In the genomic region with DNA sequence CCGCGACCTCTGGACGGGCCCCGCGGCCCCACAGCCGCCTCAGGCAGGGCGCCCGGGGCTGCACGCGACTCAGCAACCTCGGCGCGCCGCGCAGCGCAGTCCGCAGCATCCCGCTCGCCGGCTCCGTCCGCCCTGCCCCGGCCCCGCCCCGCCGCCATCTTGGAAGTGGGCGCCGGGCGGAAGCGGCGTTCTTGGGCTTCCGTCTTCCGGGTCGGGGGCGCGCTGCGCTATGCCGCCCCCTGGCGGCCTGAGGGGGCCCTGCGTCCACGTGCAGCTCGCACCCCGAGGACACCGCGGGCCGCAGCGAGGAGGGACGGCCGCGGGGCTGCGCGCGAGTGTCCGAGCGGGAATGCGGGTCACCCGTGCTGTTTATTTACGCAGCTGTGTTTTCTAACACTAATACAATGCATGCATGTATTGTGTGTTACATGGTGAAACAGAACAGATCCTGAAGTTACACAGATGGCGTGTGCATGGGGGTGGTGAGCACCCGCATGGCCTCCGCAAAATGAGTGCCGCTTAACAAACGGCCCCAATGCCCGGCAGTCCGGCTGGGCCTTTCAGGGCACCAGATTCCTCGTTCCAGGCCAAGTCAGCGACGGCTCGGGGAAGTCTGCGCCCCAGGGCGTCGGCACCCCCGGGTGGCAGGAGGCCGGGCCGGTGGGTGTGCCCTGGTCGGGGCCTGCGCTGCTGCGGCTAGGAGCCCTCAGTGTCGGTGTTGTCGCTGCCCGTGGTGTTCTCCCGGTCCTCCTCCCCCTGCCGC, we compare ENCODE assay signal across 1 cellular context.
TF ChIP-seq lines count a peak whose summit lies in the region.

A gene (minus strand): TSS at position 139 of the 763 bp plus-strand sequence. CDS start 30 bp downstream, at position 109.

TF ChIP-seq in HepG2, 621 proteins besides CTCF, POLR2A, EP300 and RAD21 (continued from another document and continues in another):
- TF ChIP-seq, protein P1, sequence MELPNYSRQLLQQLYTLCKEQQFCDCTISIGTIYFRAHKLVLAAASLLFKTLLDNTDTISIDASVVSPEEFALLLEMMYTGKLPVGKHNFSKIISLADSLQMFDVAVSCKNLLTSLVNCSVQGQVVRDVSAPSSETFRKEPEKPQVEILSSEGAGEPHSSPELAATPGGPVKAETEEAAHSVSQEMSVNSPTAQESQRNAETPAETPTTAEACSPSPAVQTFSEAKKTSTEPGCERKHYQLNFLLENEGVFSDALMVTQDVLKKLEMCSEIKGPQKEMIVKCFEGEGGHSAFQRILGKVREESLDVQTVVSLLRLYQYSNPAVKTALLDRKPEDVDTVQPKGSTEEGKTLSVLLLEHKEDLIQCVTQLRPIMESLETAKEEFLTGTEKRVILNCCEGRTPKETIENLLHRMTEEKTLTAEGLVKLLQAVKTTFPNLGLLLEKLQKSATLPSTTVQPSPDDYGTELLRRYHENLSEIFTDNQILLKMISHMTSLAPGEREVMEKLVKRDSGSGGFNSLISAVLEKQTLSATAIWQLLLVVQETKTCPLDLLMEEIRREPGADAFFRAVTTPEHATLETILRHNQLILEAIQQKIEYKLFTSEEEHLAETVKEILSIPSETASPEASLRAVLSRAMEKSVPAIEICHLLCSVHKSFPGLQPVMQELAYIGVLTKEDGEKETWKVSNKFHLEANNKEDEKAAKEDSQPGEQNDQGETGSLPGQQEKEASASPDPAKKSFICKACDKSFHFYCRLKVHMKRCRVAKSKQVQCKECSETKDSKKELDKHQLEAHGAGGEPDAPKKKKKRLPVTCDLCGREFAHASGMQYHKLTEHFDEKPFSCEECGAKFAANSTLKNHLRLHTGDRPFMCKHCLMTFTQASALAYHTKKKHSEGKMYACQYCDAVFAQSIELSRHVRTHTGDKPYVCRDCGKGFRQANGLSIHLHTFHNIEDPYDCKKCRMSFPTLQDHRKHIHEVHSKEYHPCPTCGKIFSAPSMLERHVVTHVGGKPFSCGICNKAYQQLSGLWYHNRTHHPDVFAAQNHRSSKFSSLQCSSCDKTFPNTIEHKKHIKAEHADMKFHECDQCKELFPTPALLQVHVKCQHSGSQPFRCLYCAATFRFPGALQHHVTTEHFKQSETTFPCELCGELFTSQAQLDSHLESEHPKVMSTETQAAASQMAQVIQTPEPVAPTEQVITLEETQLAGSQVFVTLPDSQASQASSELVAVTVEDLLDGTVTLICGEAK (IDR thresholded peaks at IDR 0.05), result no peak
- TF ChIP-seq, protein P1 (CRISPR knock-in tag; IDR thresholded peaks at IDR 0.05), result peak; percentile 71; the same call in 1 of the 2 replicates
- TF ChIP-seq ARNTL (CRISPR knock-in tag; IDR thresholded peaks at IDR 0.05), result peak; percentile 91
- no peak for TF ChIP-seq FOXM1 (CRISPR knock-in tag; IDR thresholded peaks at IDR 0.05)
- no peak for TF ChIP-seq TAF15 (IDR thresholded peaks at IDR 0.05; ENCODE audit: low read depth, low read length, poor library complexity, severe bottlenecking)
- TF ChIP-seq NR2F6 (IDR thresholded peaks at IDR 0.05), result no peak
- peak; percentile 61; the same call in 1 of the 2 replicates for TF ChIP-seq NR2F6 (CRISPR knock-in tag; IDR thresholded peaks at IDR 0.05)
- TF ChIP-seq ATF7 (IDR thresholded peaks at IDR 0.05), result no peak
- peak; percentile 43; the same call in 1 of the 2 replicates for TF ChIP-seq ATF7 (CRISPR knock-in tag; IDR thresholded peaks at IDR 0.05)
- peak; percentile 49; the same call in 1 of the 2 replicates for TF ChIP-seq ZFP1 (CRISPR knock-in tag; IDR thresholded peaks at IDR 0.05)
- TF ChIP-seq, protein P2, sequence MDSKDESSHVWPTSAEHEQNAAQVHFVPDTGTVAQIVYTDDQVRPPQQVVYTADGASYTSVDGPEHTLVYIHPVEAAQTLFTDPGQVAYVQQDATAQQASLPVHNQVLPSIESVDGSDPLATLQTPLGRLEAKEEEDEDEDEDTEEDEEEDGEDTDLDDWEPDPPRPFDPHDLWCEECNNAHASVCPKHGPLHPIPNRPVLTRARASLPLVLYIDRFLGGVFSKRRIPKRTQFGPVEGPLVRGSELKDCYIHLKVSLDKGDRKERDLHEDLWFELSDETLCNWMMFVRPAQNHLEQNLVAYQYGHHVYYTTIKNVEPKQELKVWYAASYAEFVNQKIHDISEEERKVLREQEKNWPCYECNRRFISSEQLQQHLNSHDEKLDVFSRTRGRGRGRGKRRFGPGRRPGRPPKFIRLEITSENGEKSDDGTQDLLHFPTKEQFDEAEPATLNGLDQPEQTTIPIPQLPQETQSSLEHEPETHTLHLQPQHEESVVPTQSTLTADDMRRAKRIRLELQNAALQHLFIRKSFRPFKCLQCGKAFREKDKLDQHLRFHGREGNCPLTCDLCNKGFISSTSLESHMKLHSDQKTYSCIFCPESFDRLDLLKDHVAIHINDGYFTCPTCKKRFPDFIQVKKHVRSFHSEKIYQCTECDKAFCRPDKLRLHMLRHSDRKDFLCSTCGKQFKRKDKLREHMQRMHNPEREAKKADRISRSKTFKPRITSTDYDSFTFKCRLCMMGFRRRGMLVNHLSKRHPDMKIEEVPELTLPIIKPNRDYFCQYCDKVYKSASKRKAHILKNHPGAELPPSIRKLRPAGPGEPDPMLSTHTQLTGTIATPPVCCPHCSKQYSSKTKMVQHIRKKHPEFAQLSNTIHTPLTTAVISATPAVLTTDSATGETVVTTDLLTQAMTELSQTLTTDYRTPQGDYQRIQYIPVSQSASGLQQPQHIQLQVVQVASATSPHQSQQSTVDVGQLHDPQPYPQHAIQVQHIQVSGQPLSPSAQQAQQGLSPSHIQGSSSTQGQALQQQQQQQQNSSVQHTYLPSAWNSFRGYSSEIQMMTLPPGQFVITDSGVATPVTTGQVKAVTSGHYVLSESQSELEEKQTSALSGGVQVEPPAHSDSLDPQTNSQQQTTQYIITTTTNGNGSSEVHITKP (CRISPR knock-in tag; IDR thresholded peaks at IDR 0.05; ENCODE audit: low read depth), result no peak
- TF ChIP-seq U2AF1 (optimal IDR thresholded peaks at IDR 0.05; ENCODE audit: low read depth, low read length), result no peak
- TF ChIP-seq, protein P3, sequence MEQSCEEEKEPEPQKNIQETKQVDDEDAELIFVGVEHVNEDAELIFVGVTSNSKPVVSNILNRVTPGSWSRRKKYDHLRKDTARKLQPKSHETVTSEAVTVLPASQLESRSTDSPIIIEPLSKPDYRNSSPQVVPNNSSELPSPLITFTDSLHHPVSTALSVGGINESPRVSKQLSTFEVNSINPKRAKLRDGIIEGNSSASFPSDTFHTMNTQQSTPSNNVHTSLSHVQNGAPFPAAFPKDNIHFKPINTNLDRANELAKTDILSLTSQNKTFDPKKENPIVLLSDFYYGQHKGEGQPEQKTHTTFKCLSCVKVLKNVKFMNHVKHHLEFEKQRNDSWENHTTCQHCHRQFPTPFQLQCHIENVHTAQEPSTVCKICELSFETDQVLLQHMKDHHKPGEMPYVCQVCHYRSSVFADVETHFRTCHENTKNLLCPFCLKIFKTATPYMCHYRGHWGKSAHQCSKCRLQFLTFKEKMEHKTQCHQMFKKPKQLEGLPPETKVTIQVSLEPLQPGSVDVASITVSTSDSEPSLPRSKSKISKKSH (CRISPR knock-in tag; IDR thresholded peaks at IDR 0.05; ENCODE audit: borderline replicate concordance), result no peak
- TF ChIP-seq, protein P4, sequence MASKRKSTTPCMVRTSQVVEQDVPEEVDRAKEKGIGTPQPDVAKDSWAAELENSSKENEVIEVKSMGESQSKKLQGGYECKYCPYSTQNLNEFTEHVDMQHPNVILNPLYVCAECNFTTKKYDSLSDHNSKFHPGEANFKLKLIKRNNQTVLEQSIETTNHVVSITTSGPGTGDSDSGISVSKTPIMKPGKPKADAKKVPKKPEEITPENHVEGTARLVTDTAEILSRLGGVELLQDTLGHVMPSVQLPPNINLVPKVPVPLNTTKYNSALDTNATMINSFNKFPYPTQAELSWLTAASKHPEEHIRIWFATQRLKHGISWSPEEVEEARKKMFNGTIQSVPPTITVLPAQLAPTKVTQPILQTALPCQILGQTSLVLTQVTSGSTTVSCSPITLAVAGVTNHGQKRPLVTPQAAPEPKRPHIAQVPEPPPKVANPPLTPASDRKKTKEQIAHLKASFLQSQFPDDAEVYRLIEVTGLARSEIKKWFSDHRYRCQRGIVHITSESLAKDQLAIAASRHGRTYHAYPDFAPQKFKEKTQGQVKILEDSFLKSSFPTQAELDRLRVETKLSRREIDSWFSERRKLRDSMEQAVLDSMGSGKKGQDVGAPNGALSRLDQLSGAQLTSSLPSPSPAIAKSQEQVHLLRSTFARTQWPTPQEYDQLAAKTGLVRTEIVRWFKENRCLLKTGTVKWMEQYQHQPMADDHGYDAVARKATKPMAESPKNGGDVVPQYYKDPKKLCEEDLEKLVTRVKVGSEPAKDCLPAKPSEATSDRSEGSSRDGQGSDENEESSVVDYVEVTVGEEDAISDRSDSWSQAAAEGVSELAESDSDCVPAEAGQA (IDR thresholded peaks at IDR 0.05; ENCODE audit: low read depth), result peak; percentile 85
- TF ChIP-seq, protein P4 (CRISPR knock-in tag; IDR thresholded peaks at IDR 0.05; ENCODE audit: borderline replicate concordance), result peak; percentile 60; the same call in 1 of the 2 replicates
- TF ChIP-seq ZNF792 (CRISPR knock-in tag; IDR thresholded peaks at IDR 0.05), result peak; percentile 55; the same call in 1 of the 2 replicates
- TF ChIP-seq SMC3 (IDR thresholded peaks at IDR 0.05; ENCODE audit: low read length), result peak; percentile 28; the same call in 1 of the 2 replicates
- TF ChIP-seq MYC (CRISPR knock-in tag; IDR thresholded peaks at IDR 0.05; ENCODE audit: borderline replicate concordance), result peak; percentile 98
- no peak for TF ChIP-seq ATF1 (CRISPR knock-in tag; IDR thresholded peaks at IDR 0.05)
- TF ChIP-seq, protein P5, sequence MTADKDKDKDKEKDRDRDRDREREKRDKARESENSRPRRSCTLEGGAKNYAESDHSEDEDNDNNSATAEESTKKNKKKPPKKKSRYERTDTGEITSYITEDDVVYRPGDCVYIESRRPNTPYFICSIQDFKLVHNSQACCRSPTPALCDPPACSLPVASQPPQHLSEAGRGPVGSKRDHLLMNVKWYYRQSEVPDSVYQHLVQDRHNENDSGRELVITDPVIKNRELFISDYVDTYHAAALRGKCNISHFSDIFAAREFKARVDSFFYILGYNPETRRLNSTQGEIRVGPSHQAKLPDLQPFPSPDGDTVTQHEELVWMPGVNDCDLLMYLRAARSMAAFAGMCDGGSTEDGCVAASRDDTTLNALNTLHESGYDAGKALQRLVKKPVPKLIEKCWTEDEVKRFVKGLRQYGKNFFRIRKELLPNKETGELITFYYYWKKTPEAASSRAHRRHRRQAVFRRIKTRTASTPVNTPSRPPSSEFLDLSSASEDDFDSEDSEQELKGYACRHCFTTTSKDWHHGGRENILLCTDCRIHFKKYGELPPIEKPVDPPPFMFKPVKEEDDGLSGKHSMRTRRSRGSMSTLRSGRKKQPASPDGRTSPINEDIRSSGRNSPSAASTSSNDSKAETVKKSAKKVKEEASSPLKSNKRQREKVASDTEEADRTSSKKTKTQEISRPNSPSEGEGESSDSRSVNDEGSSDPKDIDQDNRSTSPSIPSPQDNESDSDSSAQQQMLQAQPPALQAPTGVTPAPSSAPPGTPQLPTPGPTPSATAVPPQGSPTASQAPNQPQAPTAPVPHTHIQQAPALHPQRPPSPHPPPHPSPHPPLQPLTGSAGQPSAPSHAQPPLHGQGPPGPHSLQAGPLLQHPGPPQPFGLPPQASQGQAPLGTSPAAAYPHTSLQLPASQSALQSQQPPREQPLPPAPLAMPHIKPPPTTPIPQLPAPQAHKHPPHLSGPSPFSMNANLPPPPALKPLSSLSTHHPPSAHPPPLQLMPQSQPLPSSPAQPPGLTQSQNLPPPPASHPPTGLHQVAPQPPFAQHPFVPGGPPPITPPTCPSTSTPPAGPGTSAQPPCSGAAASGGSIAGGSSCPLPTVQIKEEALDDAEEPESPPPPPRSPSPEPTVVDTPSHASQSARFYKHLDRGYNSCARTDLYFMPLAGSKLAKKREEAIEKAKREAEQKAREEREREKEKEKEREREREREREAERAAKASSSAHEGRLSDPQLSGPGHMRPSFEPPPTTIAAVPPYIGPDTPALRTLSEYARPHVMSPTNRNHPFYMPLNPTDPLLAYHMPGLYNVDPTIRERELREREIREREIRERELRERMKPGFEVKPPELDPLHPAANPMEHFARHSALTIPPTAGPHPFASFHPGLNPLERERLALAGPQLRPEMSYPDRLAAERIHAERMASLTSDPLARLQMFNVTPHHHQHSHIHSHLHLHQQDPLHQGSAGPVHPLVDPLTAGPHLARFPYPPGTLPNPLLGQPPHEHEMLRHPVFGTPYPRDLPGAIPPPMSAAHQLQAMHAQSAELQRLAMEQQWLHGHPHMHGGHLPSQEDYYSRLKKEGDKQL (CRISPR knock-in tag; IDR thresholded peaks at IDR 0.05; ENCODE audit: low read depth), result no peak
